In genomic region chr22:49203091-49203862, GRCh38 we compare ENCODE assay signal across 20 cellular contexts.
A peak's percentile ranks its signal among the peaks of the same experiment; 100 is the strongest.
DNase-seq lines count a peak whose midpoint lies in the region; ATAC-seq and TF ChIP-seq lines count a peak whose summit lies in the region.
"Had no signal": no experiment of that assay in that cellular context is flagged by ENCODE, and none has a peak within 500 bp of the region (broad histone marks: within the 10 kb centered on the region; RNA-seq: fewer than 3 reads in every experiment).

No MANE protein-coding gene starts in this region.

- no peaks in the 10 kb centered on the region for H3K9me3 Mint-ChIP-seq in endodermal cell
- H3K9me3 Mint-ChIP-seq: activated naive CD4-positive, alpha-beta T cell treated with anti-CD3 and anti-CD28 coated beads, Interleukin-2, amount 10 ng/mL, durations not matched to agents 7 days and 5 days had no signal

- 0 out of 2 replicates have a peak, but pooled peaks have one; percentile 11 for TF ChIP-seq CTCF in LNCAP (IDR thresholded peaks at IDR 0.05)
- no peak for TF ChIP-seq CTCF in endodermal cell (conservative IDR thresholded peaks at IDR 0.05)

- no peak overlapping the region for H3K4me3 Mint-ChIP-seq in endodermal cell
- H3K4me3 Mint-ChIP-seq: activated naive CD4-positive, alpha-beta T cell treated with anti-CD3 and anti-CD28 coated beads, Interleukin-2, amount 10 ng/mL, durations not matched to agents 7 days and 5 days had no signal

- no peak overlapping the region for H3K27ac Mint-ChIP-seq in endodermal cell
- H3K27ac Mint-ChIP-seq: activated naive CD4-positive, alpha-beta T cell treated with anti-CD3 and anti-CD28 coated beads, Interleukin-2, amount 10 ng/mL, durations not matched to agents 7 days and 5 days had no signal

- ATAC-seq in HG03571 (IDR thresholded peaks at IDR 0.05; ENCODE audit: unreplicated experiment): no peak
- ATAC-seq: Panc1 had no signal

- intact Hi-C loops in posterior vena cava (cut with DNase I): no loop called here

- H3K4me3 ChIP-seq in endodermal cell (ENCODE audit: low read length): no peak overlapping the region
- H3K4me3 ChIP-seq: cardiac muscle cell, SJSA1 had no signal

- no peak overlapping the region for H3K27ac ChIP-seq in endodermal cell (ENCODE audit: low read depth, low read length)
- H3K27ac ChIP-seq: C4-2B, cardiac muscle cell, neutrophil, SJSA1 had no signal

- peak; percentile 21 for DNase-seq in D341Med (ENCODE audit: low spot score)
- peak; percentile 36 for DNase-seq in endodermal cell
- peak; percentile 66 for DNase-seq in posterior vena cava (ENCODE audit: low spot score)
- DNase-seq in NCI-H1092 (lab: John Stamatoyannopoulos, UW): no peak
- DNase-seq in middle frontal gyrus (ENCODE audit: extremely low spot score, low spot score): no peak
- no peak for DNase-seq in DMS 273 treated with DMSO at 0.1 percent for 48 hours (lab: John Stamatoyannopoulos, UW)
- DNase-seq: activated naive CD4-positive, alpha-beta T cell treated with anti-CD3 and anti-CD28 coated beads, Interleukin-2, amount 10 ng/mL, durations not matched to agents 7 days and 5 days; activated T-cell treated with anti-CD3 and anti-CD28 coated beads for 4 hours; dermis blood vessel endothelial cell; HCEC 1CT; NCI-H1436 treated with DMSO at 0.1 percent for 48 hours; NCI-H524; T-helper 2 cell had no signal

- no peaks in the 10 kb centered on the region for H3K27me3 Mint-ChIP-seq in endodermal cell (ENCODE audit: insufficient read depth)

- H3K4me1 Mint-ChIP-seq in endodermal cell: no peaks in the 10 kb centered on the region
- H3K4me1 Mint-ChIP-seq: activated naive CD4-positive, alpha-beta T cell treated with anti-CD3 and anti-CD28 coated beads, Interleukin-2, amount 10 ng/mL, durations not matched to agents 7 days and 5 days had no signal

- H3K4me1 ChIP-seq in endodermal cell (ENCODE audit: control insufficient read depth, insufficient read depth, low read length): no peaks in the 10 kb centered on the region
- H3K4me1 ChIP-seq: SJSA1 had no signal

- WGBS in endodermal cell (ENCODE audit: insufficient coverage in 1 of 2, insufficient read length in 1 of 2), 2 experiments: 84 to 90% methylated on average over 14 to 37 of the region's 38 CpGs

- H3K36me3 Mint-ChIP-seq in endodermal cell (ENCODE audit: low read depth): no peaks in the 10 kb centered on the region
- H3K36me3 Mint-ChIP-seq: activated naive CD4-positive, alpha-beta T cell treated with anti-CD3 and anti-CD28 coated beads, Interleukin-2, amount 10 ng/mL, durations not matched to agents 7 days and 5 days had no signal

- H3K9ac ChIP-seq in endodermal cell (ENCODE audit: extremely low read depth, low read length, poor library complexity, severe bottlenecking): no peak overlapping the region

- H3K9me3 ChIP-seq in endodermal cell (ENCODE audit: control insufficient read depth, low read length): no peaks in the 10 kb centered on the region
- H3K9me3 ChIP-seq: neutrophil had no signal

- H3K36me3 ChIP-seq in endodermal cell (ENCODE audit: control insufficient read depth, insufficient read depth, low read length): no peaks in the 10 kb centered on the region
- H3K36me3 ChIP-seq: cardiac muscle cell, neutrophil, SJSA1 had no signal

- H3K27me3 ChIP-seq in endodermal cell (ENCODE audit: control insufficient read depth, insufficient read depth, low read length, poor library complexity, severe bottlenecking): no peaks in the 10 kb centered on the region
- H3K27me3 ChIP-seq: cardiac muscle cell, SJSA1 had no signal

Comparison
In these comparisons a context has a peak if more than half of its experiments do, and no peak if none do; other contexts are left out.
1. DNase-seq: peak in D341Med (single experiment), endodermal cell (single experiment) and posterior vena cava (single experiment); none in NCI-H1092 (single experiment), middle frontal gyrus (single experiment) and DMS 273 treated with DMSO at 0.1 percent for 48 hours (single experiment).